In genomic region chr11:117327567-117328413, GRCh38 we compare ENCODE assay signal across 8 cellular contexts. TPM values are rescaled to one million over a fixed set of nuclear protein-coding genes. Genes with fewer than 3 reads are reported as not detected.
DNase-seq lines count a peak whose midpoint lies in the region; ATAC-seq and TF ChIP-seq lines count a peak whose summit lies in the region.

Gene CEP164, plus strand, starts transcription at chr11:117327854. Its CDS starts 10,733 bp downstream, at chr11:117338587.

- H3K4me1 ChIP-seq in gastroesophageal sphincter = peaks cover 0 to 23% (median 10%) of the 10 kb centered on the region in 3 donors
- peaks cover 10 to 13% of the 10 kb centered on the region in 2 experiments for H3K4me1 ChIP-seq in neutrophil (ENCODE audit: control insufficient read depth in 1 of 2, insufficient read depth in 1 of 2, low read depth in 1 of 2, low read length in 1 of 2)

- H3K27me3 ChIP-seq in gastroesophageal sphincter (no peaks in the 10 kb centered on the region), neutrophil (peaks cover 7% of the 10 kb centered on the region)

- H3K36me3 ChIP-seq in gastroesophageal sphincter (no peaks in the 10 kb centered on the region), neutrophil (no peaks in the 10 kb centered on the region)

- peak within 1 kb of the TSS; percentile 82 to 84 for H3K4me3 ChIP-seq in gastroesophageal sphincter
- peak within 1 kb of the TSS; percentile 67 to 91 for H3K4me3 ChIP-seq in neutrophil (ENCODE audit: low read depth in 1 of 2, low read length in 1 of 2)

- POLR2A ChIA-PET in HEK293T (lab: Yijun Ruan, JAX) = interaction anchor here (1.0 to 1.9 kb wide), 5 partner anchors 9 to 95 kb away, joined by 4 to 16 read pairs (median 6); partner anchors contain the start of genes BACE1, PCSK7 and RNF214

- CTCF ChIA-PET in HEK293T (lab: Yijun Ruan, JAX) = interaction anchor here (0.5 to 1.3 kb wide), 4 partner anchors 9 to 102 kb away, joined by 3 to 7 read pairs (median 3); no protein-coding TSS in a partner anchor

- H3K9me3 ChIP-seq in gastroesophageal sphincter (no peaks in the 10 kb centered on the region), neutrophil (no peaks in the 10 kb centered on the region)

- in situ Hi-C loops in SK-MEL-5 (cut with HindIII; ENCODE audit: low pct_unique_long_range_greater_than_20kb, low sequenced_read_pairs) = no loop called here

- TF ChIP-seq CTCF in gastroesophageal sphincter (IDR thresholded peaks at IDR 0.05) = no peak
- TF ChIP-seq CTCF in neutrophil (IDR thresholded peaks at IDR 0.05) = peak; percentile 20

- peak in 1 of 2 donors; percentile 47 for TF ChIP-seq POLR2A in gastroesophageal sphincter (IDR thresholded peaks at IDR 0.05)

- WGBS in gastroesophageal sphincter (ENCODE audit: low coverage in 1 of 2), 2 donors = 0% methylated on average over 6 to 16 of the region's 64 CpGs

- TF ChIP-seq EP300 in gastroesophageal sphincter (IDR thresholded peaks at IDR 0.05) = no peak

- H3K27ac ChIP-seq in gastroesophageal sphincter (peak within 1 kb of the TSS; percentile 83 to 97 (median 96)), neutrophil (peak within 1 kb of the TSS; percentile 89), substantia nigra (ENCODE audit: low read depth, low read length, poor library complexity, severe bottlenecking) (peak within 1 kb of the TSS; percentile 88)

- peak; percentile 97 for ATAC-seq in gastroesophageal sphincter

- DNase-seq in GF-D8 (lab: John Stamatoyannopoulos, UW) (peak; percentile 100), HEK293T (ENCODE audit: extremely low spot score) (peak; percentile 97), MV-4-11 (lab: John Stamatoyannopoulos, UW) (peak; percentile 97), SK-MEL-5 (ENCODE audit: low read depth, low spot score) (peak; percentile 94), substantia nigra (lab: John Stamatoyannopoulos, UW) (peak; percentile 71 to 99 (median 93))
- peak; percentile 96 for DNase-seq in activated naive CD4-positive, alpha-beta T cell treated with Interleukin-2 at 50 U/mL for 16 hours

TF ChIP-seq in HEK293T, 16 proteins besides CTCF, POLR2A, EP300 and RAD21:
- no peak for TF ChIP-seq TARDBP (IDR thresholded peaks at IDR 0.05)
- TF ChIP-seq PKNOX1 (IDR thresholded peaks at IDR 0.05) = peak; percentile 93
- TF ChIP-seq ELF4 (IDR thresholded peaks at IDR 0.05) = peak; percentile 85
- TF ChIP-seq L3MBTL2 (conservative IDR thresholded peaks at IDR 0.05) = peak; percentile 87
TF ChIP-seq in HEK293T: peak in this region for 3.

RNA-seq across cellular contexts. Expression of gene CEP164, which starts in this region (rescaled TPM):
- 20.5 and 22.9 TPM in 2 replicates for total RNA-seq in SK-MEL-5 (2014; rRNA removed; shearing (Covaris generic))
- polyA plus RNA-seq in SK-MEL-5 (2015; cell fraction: cytosol; rRNA removed) = 15.0 and 20.8 TPM in 2 replicates
- polyA plus RNA-seq in SK-MEL-5 (2015; cell fraction: nucleus; rRNA removed) = 68.5 and 74.4 TPM in 2 replicates
- 10 to 100 TPM; 22.3 to 26.3 (median 25.0) TPM for total RNA-seq in gastroesophageal sphincter

Comparison
In these comparisons a context has a peak if more than half of its experiments do, and no peak if none do; other contexts are left out.
1. Peak in every context shown above with its lines: DNase-seq, ATAC-seq, H3K4me3 ChIP-seq and H3K27ac ChIP-seq.